Comparison of ENCODE assay signal across 12 cellular contexts in genomic region chr2:101272045-101272784, GRCh38. TPM values are rescaled to one million over a fixed set of nuclear protein-coding genes. Genes with fewer than 3 reads are reported as not detected.
DNase-seq lines count a peak whose midpoint lies in the region; ATAC-seq, FAIRE-seq and TF ChIP-seq lines count a peak whose summit lies in the region.
"Had no signal": no experiment of that assay in that cellular context is flagged by ENCODE, and none has a peak within 500 bp of the region (broad histone marks: within the 10 kb centered on the region; RNA-seq: fewer than 3 reads in every experiment).

No MANE protein-coding gene starts in this region.

- no peak for TF ChIP-seq POLR2A in GM12891 (IDR thresholded peaks at IDR 0.05; ENCODE audit: low read depth, low read length)

- H3K27me3 ChIP-seq in brain microvascular endothelial cell (replicated peaks): no peaks in the 10 kb centered on the region
- H3K27me3 ChIP-seq: heart left ventricle had no signal

- H3K4me1 Mint-ChIP-seq in activated naive CD8-positive, alpha-beta T cell treated with anti-CD3 and anti-CD28 coated beads for 36 hours: peaks cover 36% of the 10 kb centered on the region

- H3K27me3 Mint-ChIP-seq in activated naive CD8-positive, alpha-beta T cell treated with anti-CD3 and anti-CD28 coated beads for 36 hours: no peaks in the 10 kb centered on the region

- H3K4me3 ChIP-seq in brain microvascular endothelial cell (ENCODE audit: low read depth, low read length): no peak overlapping the region
- H3K4me3 ChIP-seq: heart left ventricle had no signal

- no peak overlapping the region for H3K27ac ChIP-seq in brain microvascular endothelial cell
- H3K27ac ChIP-seq: heart left ventricle, parathyroid adenoma had no signal

- in situ Hi-C loops in brain microvascular endothelial cell (cut with HindIII; ENCODE audit: low pct_ligation_motif_present, low sequenced_read_pairs): no loop called here

- no peak overlapping the region for H3K4me3 Mint-ChIP-seq in activated naive CD8-positive, alpha-beta T cell treated with anti-CD3 and anti-CD28 coated beads for 36 hours

- FAIRE-seq in GM12891 (lab: Jason Lieb, UNC): no peak

- TF ChIP-seq CTCF in brain microvascular endothelial cell (IDR thresholded peaks at IDR 0.05; ENCODE audit: low read depth, low read length, missing control alignments): no peak

- peaks cover 44% of the 10 kb centered on the region for H3K36me3 Mint-ChIP-seq in activated naive CD8-positive, alpha-beta T cell treated with anti-CD3 and anti-CD28 coated beads for 36 hours

- peak; percentile 29 for DNase-seq in GM12891 (ENCODE audit: insufficient read length, low spot score)
- DNase-seq in activated naive CD8-positive, alpha-beta T cell treated with anti-CD3 and anti-CD28 coated beads for 36 hours: no peak
- no peak for DNase-seq in H4 (ENCODE audit: low spot score)
- DNase-seq in NCI-H345 treated with DMSO at 0.1 percent for 48 hours (lab: John Stamatoyannopoulos, UW; ENCODE audit: unreplicated experiment): no peak
- no peak for DNase-seq in pons (ENCODE audit: low spot score)
- no peak for DNase-seq in brain microvascular endothelial cell
- DNase-seq: heart left ventricle, Karpas-422 had no signal

- no peaks in the 10 kb centered on the region for H3K9me3 Mint-ChIP-seq in activated naive CD8-positive, alpha-beta T cell treated with anti-CD3 and anti-CD28 coated beads for 36 hours

- ATAC-seq in GM19397 (IDR thresholded peaks at IDR 0.05; ENCODE audit: unreplicated experiment) (peak; percentile 60), HG03060 (IDR thresholded peaks at IDR 0.05; ENCODE audit: low read depth, unreplicated experiment) (peak; percentile 84)
- ATAC-seq: Right ventricle myocardium inferior had no signal

- peak overlapping the region; percentile 77 for H3K27ac Mint-ChIP-seq in activated naive CD8-positive, alpha-beta T cell treated with anti-CD3 and anti-CD28 coated beads for 36 hours

- peaks cover 38% of the 10 kb centered on the region for H3K36me3 ChIP-seq in brain microvascular endothelial cell (replicated peaks)

TF ChIP-seq in GM12891, 5 proteins besides CTCF, POLR2A, EP300 and RAD21:
- TF ChIP-seq POLR2AphosphoS5 (IDR thresholded peaks at IDR 0.05; ENCODE audit: low read depth, low read length) (no peak), PAX5 (IDR thresholded peaks at IDR 0.05; ENCODE audit: insufficient read depth, low read length, severe bottlenecking) (no peak), SPI1 (IDR thresholded peaks at IDR 0.05; ENCODE audit: low read depth, low read length) (no peak), POU2F2 (IDR thresholded peaks at IDR 0.05; ENCODE audit: low read depth, low read length) (no peak), TAF1 (IDR thresholded peaks at IDR 0.05; ENCODE audit: low read depth, low read length) (no peak)

RNA-seq across cellular contexts. Expression of gene CNOT11, which starts 19.5 kb away (rescaled TPM):
- polyA plus RNA-seq in GM12891 (2012; ENCODE audit: low read depth, missing spikeins): 31.4 TPM
- total RNA-seq in activated naive CD8-positive, alpha-beta T cell treated with anti-CD3 and anti-CD28 coated beads for 36 hours: 10 to 100 TPM; 60.7 to 64.7 TPM
- 58.2 and 69.8 TPM in 2 replicates for total RNA-seq in H4 (2014; rRNA removed; shearing (Covaris generic))

RNA-seq across cellular contexts. Expression of gene RNF149, which starts 36.3 kb away (rescaled TPM):
- polyA plus RNA-seq in GM12891 (2012; ENCODE audit: low read depth, missing spikeins): 6.3 TPM
- 10 to 100 TPM; 38.7 to 39.4 TPM for total RNA-seq in activated naive CD8-positive, alpha-beta T cell treated with anti-CD3 and anti-CD28 coated beads for 36 hours
- total RNA-seq in H4 (2014; rRNA removed; shearing (Covaris generic)): 8.4 and 9.0 TPM in 2 replicates
